Comparison of ENCODE assay signal across 11 cellular contexts in genomic region chr13:90084684-90085290, GRCh38.
"Had no signal": no experiment of that assay in that cellular context is flagged by ENCODE, and none has a peak within 500 bp of the region (broad histone marks: within the 10 kb centered on the region; RNA-seq: fewer than 3 reads in every experiment).

No MANE protein-coding gene starts in this region.

- ATAC-seq: esophagus mucosa; gastrocnemius medialis; heart left ventricle; natural killer cell treated with Interleukin-12 subunit alpha and Interleukin-12 subunit beta and Interleukin-15 and Interleukin-18, amount 100 ng/mL, for 72 hours; stimulated activated memory B cell treated with anti-CD40 and anti-IgM and Interleukin-4, amounts not matched to agents 10 μg/mL and 1 μg/mL and 100 μg/mL, for 72 hours had no signal

- DNase-seq: activated naive CD4-positive, alpha-beta T cell; gastrocnemius medialis; heart left ventricle; immature natural killer cell; nucleus accumbens; posterior cingulate gyrus; retina; stimulated activated CD4-positive, alpha-beta T cell treated with anti-CD3 and anti-CD28 coated beads, Interleukin-2, amount 100 ng/mL, for 48 hours had no signal
